ENCODE assay signal across 11 cellular contexts in genomic region chr5:31987985-31988710, GRCh38.
DNase-seq lines count a peak whose midpoint lies in the region; ATAC-seq and TF ChIP-seq lines count a peak whose summit lies in the region.
"Had no signal": no experiment of that assay in that cellular context is flagged by ENCODE, and none has a peak within 500 bp of the region (broad histone marks: within the 10 kb centered on the region; RNA-seq: fewer than 3 reads in every experiment).

No MANE protein-coding gene starts in this region.

- H3K4me3 Mint-ChIP-seq in stimulated activated memory B cell treated with anti-CD40 and anti-IgM and Interleukin-4, amounts not matched to agents 10 μg/mL and 1 μg/mL and 100 μg/mL, for 72 hours: no peak overlapping the region
- no peak overlapping the region for H3K4me3 Mint-ChIP-seq in activated CD8-positive, alpha-beta T cell treated with anti-CD3 and anti-CD28 coated beads for 36 hours
- no peak overlapping the region for H3K4me3 Mint-ChIP-seq in natural killer cell
- H3K4me3 Mint-ChIP-seq: IgD-negative memory B cell; stimulated activated naive CD8-positive, alpha-beta T cell treated with anti-CD3 and anti-CD28 coated beads, Interleukin-15, Interleukin-2, amounts not matched to agents 100 ng/mL and 50 ng/mL, for 24 hours had no signal

- DNase-seq in HCEC 1CT: peak; percentile 91
- peak; percentile 72 to 78 for DNase-seq in SW 1271 (lab: John Stamatoyannopoulos, UW)
- DNase-seq in fibroblast of pulmonary artery (ENCODE audit: low read depth): peak; percentile 90
- no peak for DNase-seq in activated CD8-positive, alpha-beta T cell treated with anti-CD3 and anti-CD28 coated beads for 36 hours
- DNase-seq in activated CD4-positive, alpha-beta T cell treated with anti-CD3 and anti-CD28 coated beads, Interleukin-2, amount 50 U/mL, for 4 hours: no peak
- no peak for DNase-seq in natural killer cell
- DNase-seq: activated CD8-positive, alpha-beta memory T cell treated with anti-CD3 and anti-CD28 coated beads for 24 hours had no signal

- no peaks in the 10 kb centered on the region for H3K36me3 Mint-ChIP-seq in stimulated activated memory B cell treated with anti-CD40 and anti-IgM and Interleukin-4, amounts not matched to agents 10 μg/mL and 1 μg/mL and 100 μg/mL, for 72 hours
- H3K36me3 Mint-ChIP-seq in activated CD8-positive, alpha-beta T cell treated with anti-CD3 and anti-CD28 coated beads for 36 hours (ENCODE audit: low read depth): no peaks in the 10 kb centered on the region
- H3K36me3 Mint-ChIP-seq in natural killer cell: no peaks in the 10 kb centered on the region
- H3K36me3 Mint-ChIP-seq: IgD-negative memory B cell had no signal

- H3K27me3 Mint-ChIP-seq in stimulated activated memory B cell treated with anti-CD40 and anti-IgM and Interleukin-4, amounts not matched to agents 10 μg/mL and 1 μg/mL and 100 μg/mL, for 72 hours: peaks cover 12% of the 10 kb centered on the region
- no peaks in the 10 kb centered on the region for H3K27me3 Mint-ChIP-seq in activated CD8-positive, alpha-beta T cell treated with anti-CD3 and anti-CD28 coated beads for 36 hours
- peaks cover 7 to 14% of the 10 kb centered on the region in 2 donors for H3K27me3 Mint-ChIP-seq in natural killer cell (ENCODE audit: low read depth in 2 of 2)

- CTCF ChIA-PET in activated CD8-positive, alpha-beta T cell treated with anti-CD3 and anti-CD28 coated beads for 36 hours (lab: Charles Lee): no interaction called here

- peaks cover 3% of the 10 kb centered on the region for H3K9me3 Mint-ChIP-seq in stimulated activated memory B cell treated with anti-CD40 and anti-IgM and Interleukin-4, amounts not matched to agents 10 μg/mL and 1 μg/mL and 100 μg/mL, for 72 hours
- peaks cover 2% of the 10 kb centered on the region for H3K9me3 Mint-ChIP-seq in activated CD8-positive, alpha-beta T cell treated with anti-CD3 and anti-CD28 coated beads for 36 hours
- H3K9me3 Mint-ChIP-seq in natural killer cell: no peaks in the 10 kb centered on the region

- H3K4me1 Mint-ChIP-seq in stimulated activated memory B cell treated with anti-CD40 and anti-IgM and Interleukin-4, amounts not matched to agents 10 μg/mL and 1 μg/mL and 100 μg/mL, for 72 hours: no peaks in the 10 kb centered on the region
- no peaks in the 10 kb centered on the region for H3K4me1 Mint-ChIP-seq in activated CD8-positive, alpha-beta T cell treated with anti-CD3 and anti-CD28 coated beads for 36 hours (ENCODE audit: low read depth)
- H3K4me1 Mint-ChIP-seq in natural killer cell: no peaks in the 10 kb centered on the region

- intact Hi-C loops in activated CD8-positive, alpha-beta T cell treated with anti-CD3 and anti-CD28 coated beads for 36 hours (cut with micrococcal nuclease): no loop called here
- intact Hi-C loops in natural killer cell (cut with micrococcal nuclease): no loop called here

- no peak overlapping the region for H3K27ac Mint-ChIP-seq in stimulated activated memory B cell treated with anti-CD40 and anti-IgM and Interleukin-4, amounts not matched to agents 10 μg/mL and 1 μg/mL and 100 μg/mL, for 72 hours
- no peak overlapping the region for H3K27ac Mint-ChIP-seq in activated CD8-positive, alpha-beta T cell treated with anti-CD3 and anti-CD28 coated beads for 36 hours
- no peak overlapping the region for H3K27ac Mint-ChIP-seq in natural killer cell
- H3K27ac Mint-ChIP-seq: IgD-negative memory B cell; stimulated activated naive CD8-positive, alpha-beta T cell treated with anti-CD3 and anti-CD28 coated beads, Interleukin-15, Interleukin-2, amounts not matched to agents 100 ng/mL and 50 ng/mL, for 24 hours had no signal

- TF ChIP-seq CTCF in fibroblast of pulmonary artery (IDR thresholded peaks at IDR 0.05; ENCODE audit: low read length, missing control alignments) (no peak), natural killer cell (IDR thresholded peaks at IDR 0.05) (no peak)
- no peak for TF ChIP-seq CTCF in activated CD8-positive, alpha-beta T cell treated with anti-CD3 and anti-CD28 coated beads for 36 hours (IDR thresholded peaks at IDR 0.05)

- ATAC-seq in stimulated activated memory B cell treated with anti-CD40 and anti-IgM and Interleukin-4, amounts not matched to agents 10 μg/mL and 1 μg/mL and 100 μg/mL, for 72 hours: peak; percentile 16
- no peak for ATAC-seq in activated CD8-positive, alpha-beta T cell treated with anti-CD3 and anti-CD28 coated beads for 36 hours
- no peak for ATAC-seq in natural killer cell

- POLR2A ChIA-PET in activated CD8-positive, alpha-beta T cell treated with anti-CD3 and anti-CD28 coated beads for 36 hours (lab: Charles Lee): no interaction called here

- no peak overlapping the region for H3K4me3 ChIP-seq in fibroblast of pulmonary artery (replicated peaks; ENCODE audit: low read depth, low read length)
- H3K4me3 ChIP-seq: SK-N-MC had no signal

Comparison
In these comparisons a context has a peak if more than half of its experiments do, and no peak if none do; other contexts are left out.
1. DNase-seq: peak in HCEC 1CT (single experiment), SW 1271 (2 of 2) and fibroblast of pulmonary artery (single experiment); none in activated CD8-positive, alpha-beta T cell treated with anti-CD3 and anti-CD28 coated beads for 36 hours (single experiment), activated CD4-positive, alpha-beta T cell treated with anti-CD3 and anti-CD28 coated beads, Interleukin-2, amount 50 U/mL, for 4 hours (0 of 2) and natural killer cell (single experiment).